ENCODE assay signal across 18 cellular contexts in the genomic region with DNA sequence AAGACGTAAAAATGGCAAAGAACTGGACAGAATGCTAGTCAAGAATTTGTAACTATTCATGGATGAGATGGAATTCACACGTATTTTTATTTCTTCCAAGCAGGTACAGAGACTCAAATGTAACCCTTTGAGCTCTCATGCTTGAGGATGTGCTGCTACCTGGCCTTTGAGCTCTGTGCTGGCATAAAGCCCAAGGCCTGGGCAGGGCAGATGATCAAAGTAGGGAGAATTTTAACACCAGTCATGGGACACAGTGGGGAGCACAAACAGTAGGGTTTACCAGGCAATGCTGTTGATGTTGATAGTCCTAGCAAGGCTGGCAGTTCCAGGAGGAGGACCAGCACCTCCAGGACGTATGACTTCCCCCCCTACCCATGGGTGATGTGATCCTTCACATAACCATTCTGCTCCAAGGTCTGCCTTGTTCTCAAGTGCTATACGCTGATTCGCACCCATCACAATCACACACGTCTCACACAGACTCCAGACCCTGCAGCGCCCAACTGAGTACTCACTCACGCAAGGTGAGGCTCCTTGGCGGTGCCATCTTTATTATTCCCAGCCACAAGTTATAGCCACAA. TPM values are rescaled to one million over a fixed set of nuclear protein-coding genes. Genes with fewer than 3 reads are reported as not detected.
DNase-seq lines count a peak whose midpoint lies in the region; ATAC-seq, FAIRE-seq and TF ChIP-seq lines count a peak whose summit lies in the region.
"Had no signal": no experiment of that assay in that cellular context is flagged by ENCODE, and none has a peak within 500 bp of the region (broad histone marks: within the 10 kb centered on the region; RNA-seq: fewer than 3 reads in every experiment).

No MANE protein-coding gene starts in this region.

- no peaks in the 10 kb centered on the region for H3K9me2 ChIP-seq in HCT116 (ENCODE audit: insufficient read depth)

- no peaks in the 10 kb centered on the region for H3K9me1 ChIP-seq in K562 (ENCODE audit: control insufficient read depth, insufficient read depth, low read length)

- TF ChIP-seq POLR2A in HCT116 (IDR thresholded peaks at IDR 0.05; ENCODE audit: borderline replicate concordance, extremely low read depth, insufficient read depth, insufficient read length) = no peak
- peak; percentile 31; the same call in 1 of the 2 replicates for TF ChIP-seq POLR2A in K562 (conservative IDR thresholded peaks at IDR 0.05)
- no peak for TF ChIP-seq POLR2A in HepG2 (IDR thresholded peaks at IDR 0.05; ENCODE audit: insufficient read depth in 1 of 2, low read depth in 2 of 2, low read length in 2 of 2)
- no peak for TF ChIP-seq POLR2A in GM18505 (IDR thresholded peaks at IDR 0.05; ENCODE audit: borderline replicate concordance, extremely low read depth, insufficient read depth, insufficient read length)

- 88% methylated on average over 9 of the region's 9 CpGs for WGBS in K562 (ENCODE audit: insufficient coverage, low coverage, missing lambda C conversion rate)
- WGBS in HepG2 (ENCODE audit: low lambda C conversion rate) = 89% methylated on average over 8 of the region's 9 CpGs

- intact Hi-C loops in HCT116 (cut with micrococcal nuclease) = loop anchor here (2.0 kb wide), 1 partner anchor 66 kb away; no protein-coding TSS in a partner anchor
- intact Hi-C loops in K562 (cut with micrococcal nuclease) = no loop called here
- intact Hi-C loops in HepG2 (cut with micrococcal nuclease; ENCODE audit: unreplicated experiment) = no loop called here

- POLR2A ChIA-PET in HCT116 (lab: Charles Lee) (no interaction called here), K562 (lab: Yijun Ruan, JAX) (interaction anchor here (0.9 to 1.6 kb wide), 7 partner anchors 11 to 96 kb away, joined by 3 to 6 read pairs (median 4); no protein-coding TSS in a partner anchor), HepG2 (lab: Yijun Ruan, JAX) (interaction anchor here (0.8 kb wide), 1 partner anchor 48 kb away, joined by 3 read pairs; no protein-coding TSS in a partner anchor)

- no peak overlapping the region for H3K27ac Mint-ChIP-seq in activated T-cell treated with anti-CD3 and anti-CD28 coated beads, Interleukin-2, amount 50 U/mL, for 24 hours
- H3K27ac Mint-ChIP-seq: CD14-positive monocyte had no signal

- no peak for TF ChIP-seq CTCF in HCT116 (IDR thresholded peaks at IDR 0.05 in 2 of 3, conservative IDR thresholded peaks at IDR 0.05 in 1 of 3; ENCODE audit: borderline replicate concordance in 1 of 3, insufficient read depth in 1 of 3, low read depth in 2 of 3, low read length in 2 of 3)
- TF ChIP-seq CTCF in K562 (IDR thresholded peaks at IDR 0.05 in 2 of 3, conservative IDR thresholded peaks at IDR 0.05 in 1 of 3; ENCODE audit: insufficient read depth in 2 of 3, low read depth in 1 of 3, low read length in 3 of 3) = no peak
- TF ChIP-seq CTCF in HepG2 (CRISPR knock-in tag; IDR thresholded peaks at IDR 0.05) = no peak

- H4K20me1 ChIP-seq in HCT116 (ENCODE audit: insufficient read depth) (no peaks in the 10 kb centered on the region; the same call in 1 of the 2 replicates), K562 (replicated peaks; ENCODE audit: control insufficient read depth, insufficient read depth, low read length) (no peaks in the 10 kb centered on the region), HepG2 (ENCODE audit: insufficient read depth, low read length) (no peaks in the 10 kb centered on the region)

- H3K36me3 ChIP-seq in HCT116 (ENCODE audit: control insufficient read depth in 1 of 2, insufficient read depth in 2 of 2, low read length in 2 of 2) (peaks cover 20 to 23% of the 10 kb centered on the region in 2 experiments; a peak in 3 of 4 replicates), K562 (ENCODE audit: control insufficient read depth, insufficient read depth, low read length) (peaks cover 62% of the 10 kb centered on the region), HepG2 (replicated peaks in 1 of 2; ENCODE audit: control insufficient read depth in 1 of 2, insufficient read depth in 2 of 2, low read length in 2 of 2) (peaks cover 17 to 35% of the 10 kb centered on the region in 2 experiments; a peak in 4 of 5 replicates), rectal smooth muscle tissue (ENCODE audit: control insufficient read depth, insufficient read depth, low read length) (peaks cover 21% of the 10 kb centered on the region)

- H3K9me3 Mint-ChIP-seq in activated T-cell treated with anti-CD3 and anti-CD28 coated beads, Interleukin-2, amount 50 U/mL, for 24 hours = no peaks in the 10 kb centered on the region
- H3K9me3 Mint-ChIP-seq: CD14-positive monocyte; central memory CD8-positive, alpha-beta T cell; effector memory CD8-positive, alpha-beta T cell; immature natural killer cell; natural killer cell had no signal

- H3K27me3 ChIP-seq in HCT116 (ENCODE audit: insufficient read depth, low read length) (no peaks in the 10 kb centered on the region), K562 (ENCODE audit: control insufficient read depth in 2 of 2, insufficient read depth in 2 of 2, low read length in 2 of 2) (no peaks in the 10 kb centered on the region), HepG2 (ENCODE audit: control insufficient read depth in 1 of 2, insufficient read depth in 2 of 2, low read length in 2 of 2) (no peaks in the 10 kb centered on the region), rectal smooth muscle tissue (ENCODE audit: control insufficient read depth, insufficient read depth, low read length) (no peaks in the 10 kb centered on the region)

- RAD21 ChIA-PET in HCT116 (lab: Charles Lee; ENCODE audit: low non-redundant PET in 1 of 2, low total read pairs in 2 of 2, uncharacterized antibody in 2 of 2, unreplicated experiment in 2 of 2) = no interaction called here

- no peak for FAIRE-seq in K562 (lab: Jason Lieb, UNC)
- FAIRE-seq in HepG2 (lab: Jason Lieb, UNC) = peak; percentile 64

- H2AFZ ChIP-seq in HCT116 (ENCODE audit: low read depth, low read length, poor library complexity, severe bottlenecking) (no peak overlapping the region), K562 (ENCODE audit: low read depth, low read length) (no peak overlapping the region), HepG2 (ENCODE audit: low read length) (no peak overlapping the region)

- H3K27me3 Mint-ChIP-seq in activated T-cell treated with anti-CD3 and anti-CD28 coated beads, Interleukin-2, amount 50 U/mL, for 24 hours = no peaks in the 10 kb centered on the region
- H3K27me3 Mint-ChIP-seq: central memory CD8-positive, alpha-beta T cell; effector memory CD8-positive, alpha-beta T cell had no signal

- no peaks in the 10 kb centered on the region for H3K79me2 ChIP-seq in HCT116 (ENCODE audit: insufficient read depth, low read length)
- no peaks in the 10 kb centered on the region for H3K79me2 ChIP-seq in K562 (ENCODE audit: control insufficient read depth, insufficient read depth, low read length)
- H3K79me2 ChIP-seq in HepG2 (ENCODE audit: insufficient read depth, low read length) = no peaks in the 10 kb centered on the region

- H3K4me2 ChIP-seq in HCT116 (ENCODE audit: low read length) (no peak overlapping the region), K562 (ENCODE audit: insufficient read depth, low read length) (no peak overlapping the region), HepG2 (ENCODE audit: low read depth, low read length) (no peak overlapping the region; the same call in 1 of the 2 replicates)

- H3K27ac ChIP-seq in HCT116 (ENCODE audit: low read depth, low read length) = no peak overlapping the region
- no peak overlapping the region for H3K27ac ChIP-seq in K562 (ENCODE audit: extremely low read depth, low read depth, low read length)
- peak overlapping the region; percentile 34 for H3K27ac ChIP-seq in HepG2 (ENCODE audit: extremely low read length, insufficient read depth, low read length)
- peak overlapping the region; percentile 67 for H3K27ac ChIP-seq in rectal smooth muscle tissue (ENCODE audit: low read depth, low read length)

- peaks cover 77% of the 10 kb centered on the region for H3K36me3 Mint-ChIP-seq in activated T-cell treated with anti-CD3 and anti-CD28 coated beads, Interleukin-2, amount 50 U/mL, for 24 hours (ENCODE audit: low read depth)

- no peak for TF ChIP-seq EP300 in K562 (IDR thresholded peaks at IDR 0.05; ENCODE audit: low read length)
- TF ChIP-seq EP300 in HepG2 (IDR thresholded peaks at IDR 0.05; ENCODE audit: low read depth in 2 of 2, low read length in 2 of 2) = no peak
- no peak for TF ChIP-seq EP300 in HepG2 (CRISPR knock-in tag; IDR thresholded peaks at IDR 0.05; ENCODE audit: borderline replicate concordance)

- DNase-seq in HCT116 (ENCODE audit: low read depth, low spot score) (no peak), K562 (ENCODE audit: extremely low read depth in 1 of 4, low spot score in 3 of 4) (no peak), HepG2 (ENCODE audit: low spot score) (peak; percentile 49), COR-L47 (lab: John Stamatoyannopoulos, UW) (no peak)
- no peak for DNase-seq in activated CD4-positive, alpha-beta T cell treated with anti-CD3 and anti-CD28 coated beads for 1 hour
- DNase-seq in activated T-cell treated with anti-CD3 and anti-CD28 coated beads, Interleukin-2, amount 50 U/mL, for 24 hours = no peak
- DNase-seq: activated CD4-positive, alpha-beta T cell treated with anti-CD3 and anti-CD28 coated beads for 4 hours; activated gamma-delta T cell treated with Interleukin-2 at 50 U/mL for 16 hours; natural killer cell; NCI-H1092; NCI-H2029; RPMI8226 had no signal

- H3K9ac ChIP-seq in HCT116 (ENCODE audit: low read length) (no peak overlapping the region), K562 (ENCODE audit: insufficient read depth in 1 of 2, low read depth in 2 of 2, low read length in 2 of 2) (no peak overlapping the region; a peak in 1 of 4 replicates), HepG2 (ENCODE audit: insufficient read depth, low read depth, low read length) (no peak overlapping the region), rectal smooth muscle tissue (ENCODE audit: low read length) (no peak overlapping the region)

- H3K9me3 ChIP-seq in HCT116 (ENCODE audit: control insufficient read depth in 1 of 2, insufficient read depth in 1 of 2, low read depth in 1 of 2, low read length in 2 of 2) (no peaks in the 10 kb centered on the region), K562 (replicated peaks; ENCODE audit: control insufficient read depth, insufficient read depth, low read depth, low read length) (no peaks in the 10 kb centered on the region), HepG2 (ENCODE audit: low read length) (no peaks in the 10 kb centered on the region)

- peaks cover 16 to 24% of the 10 kb centered on the region in 2 experiments for H3K4me1 ChIP-seq in HCT116 (ENCODE audit: control insufficient read depth in 1 of 2, insufficient read depth in 2 of 2, low read length in 2 of 2)
- H3K4me1 ChIP-seq in K562 (replicated peaks in 1 of 2; ENCODE audit: control insufficient read depth in 2 of 2, insufficient read depth in 2 of 2, low read length in 2 of 2) = peaks cover 15 to 20% of the 10 kb centered on the region in 2 experiments; a peak in 4 of 5 replicates
- H3K4me1 ChIP-seq in HepG2 (ENCODE audit: insufficient read depth, low read length) = peaks cover 52% of the 10 kb centered on the region
- H3K4me1 ChIP-seq in rectal smooth muscle tissue (ENCODE audit: control insufficient read depth, insufficient read depth, low read length) = peaks cover 23% of the 10 kb centered on the region

- peaks cover 15% of the 10 kb centered on the region for H3K4me1 Mint-ChIP-seq in activated T-cell treated with anti-CD3 and anti-CD28 coated beads, Interleukin-2, amount 50 U/mL, for 24 hours (ENCODE audit: low read depth)
- H3K4me1 Mint-ChIP-seq: central memory CD8-positive, alpha-beta T cell had no signal

- no peak for TF ChIP-seq RAD21 in HCT116 (IDR thresholded peaks at IDR 0.05; ENCODE audit: low read depth)
- TF ChIP-seq RAD21 in K562 (CRISPR knock-in tag; conservative IDR thresholded peaks at IDR 0.05 in 1 of 2, IDR thresholded peaks at IDR 0.05 in 1 of 2) = no peak
- TF ChIP-seq RAD21 in HepG2 (CRISPR knock-in tag; IDR thresholded peaks at IDR 0.05) = no peak

- ATAC-seq in HCT116 = no peak
- no peak for ATAC-seq in K562
- ATAC-seq in HepG2 = peak; percentile 7; the same call in 2 of the 3 replicates
- no peak for ATAC-seq in GM18505 (IDR thresholded peaks at IDR 0.05; ENCODE audit: unreplicated experiment)
- ATAC-seq: effector memory CD8-positive, alpha-beta T cell had no signal

- no peak overlapping the region for H3K4me3 Mint-ChIP-seq in activated T-cell treated with anti-CD3 and anti-CD28 coated beads, Interleukin-2, amount 50 U/mL, for 24 hours
- H3K4me3 Mint-ChIP-seq: CD14-positive monocyte; central memory CD8-positive, alpha-beta T cell; effector memory CD8-positive, alpha-beta T cell; immature natural killer cell; natural killer cell had no signal

- H3K4me3 ChIP-seq in HCT116 (replicated peaks in 1 of 2; ENCODE audit: low read depth in 1 of 2, low read length in 2 of 2) (no peak overlapping the region), K562 (no peak overlapping the region), HepG2 (replicated peaks in 1 of 3; ENCODE audit: insufficient read depth in 1 of 3, low read depth in 2 of 3, low read length in 3 of 3) (no peak overlapping the region), rectal smooth muscle tissue (ENCODE audit: low read length) (no peak overlapping the region)

- CTCF ChIA-PET in HCT116 (lab: Charles Lee) = interaction anchor here (1.0 to 2.3 kb wide), 5 partner anchors 16 to 128 kb away, joined by 3 to 20 read pairs (median 5); no protein-coding TSS in a partner anchor
- CTCF ChIA-PET in K562 (lab: Yijun Ruan, JAX; ENCODE audit: low intra/inter-chr PET ratio) = interaction anchor here (0.9 to 1.8 kb wide), 2 partner anchors 67 to 129 kb away, joined by 3 to 16 read pairs; no protein-coding TSS in a partner anchor
- CTCF ChIA-PET in HepG2 (lab: Yijun Ruan, JAX; ENCODE audit: low intra/inter-chr PET ratio, low total read pairs) = interaction anchor here (0.7 to 1.3 kb wide), 3 partner anchors 68 to 131 kb away, joined by 3 to 5 read pairs (median 3); no protein-coding TSS in a partner anchor

- BruUV-seq in HCT116 (replicated peaks; lab: Mats Ljungman, UMichigan) (no TSS peak), K562 (replicated peaks; lab: Mats Ljungman, UMichigan) (no TSS peak), HepG2 (replicated peaks; lab: Mats Ljungman, UMichigan) (no TSS peak)

- in situ Hi-C loops in K562 (cut with MboI) (no loop called here), HepG2 (cut with HindIII; ENCODE audit: extremely low pct_ligation_motif_present, low pct_unique_long_range_greater_than_20kb) (no loop called here)

RNA-seq across cellular contexts. Expression of gene DLG5, which starts 48.6 kb away (rescaled TPM):
- total RNA-seq in HCT116 (2021; ENCODE audit: unreplicated experiment) = 44.8 TPM
- 39.1 and 44.3 TPM in 2 replicates for polyA plus RNA-seq in HCT116 (2012)
- 91.9 and 204 TPM in 2 replicates for total RNA-seq in K562 (2011; cell fraction: chromatin; rRNA removed; ENCODE audit: low replicate concordance)
- total RNA-seq in K562 (2011; cell fraction: nucleolus; rRNA removed) = 90.6 and 92.5 TPM in 2 replicates
- total RNA-seq in K562 (2011; cell fraction: nucleoplasm; rRNA removed) = 67.2 and 68.6 TPM in 2 replicates
- 10.1 and 13.6 TPM in 2 replicates for total RNA-seq in K562 (2014; rRNA removed)
- total RNA-seq in K562 (2014; rRNA removed; fragmentation: Illumina TruSeq; extraction: Trizol) = 9.2 and 9.6 TPM in 2 replicates
- total RNA-seq in K562 (2015; rRNA removed; fragmentation: Illumina TruSeq; extraction: Trizol) = 11.0 and 11.2 TPM in 2 replicates
- total RNA-seq in K562 (2021) = 24.0 and 26.8 TPM in 2 replicates
- 8.8 and 11.9 TPM in 2 replicates for polyA plus RNA-seq in K562 (2011; rRNA removed)
- 8.1 and 10.6 TPM in 2 replicates for polyA plus RNA-seq in K562 (2011; cell fraction: cytosol; rRNA removed)
- 72.9 and 124 TPM in 2 replicates for polyA plus RNA-seq in K562 (2011; cell fraction: nucleus; rRNA removed)
- 16.0 and 23.5 TPM in 2 replicates for polyA plus RNA-seq in K562 (2012)
- polyA plus RNA-seq in K562 (2014; fragmentation: Illumina TruSeq; extraction: Trizol) = 17.9 and 18.8 TPM in 2 replicates
- 1 to 10 TPM; 1.4 to 1.5 TPM for polyA plus RNA-seq in K562 (2014; fragmentation: Nextera tagmentation; extraction: Ambion mirVana)
- 17.2 and 17.3 TPM in 2 replicates for polyA plus RNA-seq in K562 (2014; rRNA removed)
- polyA minus RNA-seq in K562 (2011; rRNA and poly(A)+ RNA removed) = 11.9 and 15.3 TPM in 2 replicates
- polyA minus RNA-seq in K562 (2011; cell fraction: cytosol; rRNA and poly(A)+ RNA removed) = 7.3 and 10.1 TPM in 2 replicates
- polyA minus RNA-seq in K562 (2011; cell fraction: nucleus; rRNA and poly(A)+ RNA removed) = 27.9 and 33.8 TPM in 2 replicates
- total RNA-seq in HepG2 (2016; rRNA removed; fragmentation: Illumina TruSeq; extraction: Trizol) = 15.1 and 15.5 TPM in 2 replicates
- 4.8 and 5.9 TPM in 2 replicates for total RNA-seq in HepG2 (2016; cell fraction: cytosol; rRNA removed; fragmentation: Illumina TruSeq; extraction: Trizol; ENCODE audit: low read depth)
- total RNA-seq in HepG2 (2016; cell fraction: insoluble cytoplasmic fraction; rRNA removed; fragmentation: Illumina TruSeq; extraction: Trizol) = 13.9 and 15.8 TPM in 2 replicates
- total RNA-seq in HepG2 (2016; cell fraction: membrane; rRNA removed; fragmentation: Illumina TruSeq; extraction: Trizol) = 6.6 and 7.8 TPM in 2 replicates
- total RNA-seq in HepG2 (2016; cell fraction: nucleus; rRNA removed; fragmentation: Illumina TruSeq; extraction: Trizol) = 18.8 and 22.2 TPM in 2 replicates
- 18.2 and 20.9 TPM in 2 replicates for polyA plus RNA-seq in HepG2 (2011; rRNA removed)
- polyA plus RNA-seq in HepG2 (2011; cell fraction: cytosol; rRNA removed) = 11.7 and 13.7 TPM in 2 replicates
- 164 and 167 TPM in 2 replicates for polyA plus RNA-seq in HepG2 (2011; cell fraction: nucleus; rRNA removed)
- polyA plus RNA-seq in HepG2 (2012) = 15.1 and 34.9 TPM in 2 replicates
- 1.1 TPM in 2 replicates for polyA plus RNA-seq in HepG2 (2016; cell fraction: cytosol; fragmentation: Illumina TruSeq; extraction: Trizol; ENCODE audit: low read depth)
- polyA plus RNA-seq in HepG2 (2016; cell fraction: insoluble cytoplasmic fraction; fragmentation: Illumina TruSeq; extraction: Trizol; ENCODE audit: low read depth) = 16.9 and 19.7 TPM in 2 replicates
- polyA plus RNA-seq in HepG2 (2016; cell fraction: membrane; fragmentation: Illumina TruSeq; extraction: Trizol; ENCODE audit: low read depth) = 3.0 and 4.2 TPM in 2 replicates
- polyA plus RNA-seq in HepG2 (2016; cell fraction: nucleus; fragmentation: Illumina TruSeq; extraction: Trizol; ENCODE audit: insufficient read depth, low read depth) = 49.2 and 54.4 TPM in 2 replicates
- polyA minus RNA-seq in HepG2 (2011; rRNA and poly(A)+ RNA removed; ENCODE audit: low replicate concordance) = 19.1 and 24.2 TPM in 2 replicates
- polyA minus RNA-seq in HepG2 (2011; cell fraction: cytosol; rRNA and poly(A)+ RNA removed) = 12.4 and 14.9 TPM in 2 replicates
- 29.7 and 35.3 TPM in 2 replicates for polyA minus RNA-seq in HepG2 (2011; cell fraction: nucleus; rRNA and poly(A)+ RNA removed)

RNA-seq across cellular contexts. Expression of gene POLR3A, which starts 54.1 kb away (rescaled TPM):
- total RNA-seq in HCT116 (2021; ENCODE audit: unreplicated experiment) (26.6 TPM), K562 (2014; rRNA removed) (32.5 and 32.8 TPM in 2 replicates), K562 (2014; rRNA removed; fragmentation: Illumina TruSeq; extraction: Trizol) (24.0 and 25.5 TPM in 2 replicates), K562 (2015; rRNA removed; fragmentation: Illumina TruSeq; extraction: Trizol) (24.8 and 26.7 TPM in 2 replicates), K562 (2021) (37.0 TPM in 2 replicates), HepG2 (2016; rRNA removed; fragmentation: Illumina TruSeq; extraction: Trizol) (19.2 and 26.3 TPM in 2 replicates)
- polyA plus RNA-seq in HCT116 (2012) = 14.1 and 15.6 TPM in 2 replicates
- 123 and 132 TPM in 2 replicates for total RNA-seq in K562 (2011; cell fraction: chromatin; rRNA removed; ENCODE audit: low replicate concordance)
- total RNA-seq in K562 (2011; cell fraction: nucleolus; rRNA removed) = 73.2 and 88.4 TPM in 2 replicates
- 85.6 and 96.2 TPM in 2 replicates for total RNA-seq in K562 (2011; cell fraction: nucleoplasm; rRNA removed)
- polyA plus RNA-seq in K562 (2011; rRNA removed) (19.0 and 22.9 TPM in 2 replicates), K562 (2014; fragmentation: Illumina TruSeq; extraction: Trizol) (28.4 and 33.1 TPM in 2 replicates), K562 (2014; fragmentation: Nextera tagmentation; extraction: Ambion mirVana) (10 to 100 TPM; 14.9 to 28.8 TPM), K562 (2014; rRNA removed) (20.2 and 21.2 TPM in 2 replicates), HepG2 (2011; rRNA removed) (13.2 and 13.6 TPM in 2 replicates)
- 14.9 and 16.1 TPM in 2 replicates for polyA plus RNA-seq in K562 (2011; cell fraction: cytosol; rRNA removed)
- 28.0 and 28.6 TPM in 2 replicates for polyA plus RNA-seq in K562 (2011; cell fraction: nucleus; rRNA removed)
- 15.5 and 16.9 TPM in 2 replicates for polyA plus RNA-seq in K562 (2012)
- polyA minus RNA-seq in K562 (2011; rRNA and poly(A)+ RNA removed) = 65.0 and 86.0 TPM in 2 replicates
- polyA minus RNA-seq in K562 (2011; cell fraction: cytosol; rRNA and poly(A)+ RNA removed) = 34.2 and 43.2 TPM in 2 replicates
- 46.7 and 67.6 TPM in 2 replicates for polyA minus RNA-seq in K562 (2011; cell fraction: nucleus; rRNA and poly(A)+ RNA removed)
- total RNA-seq in HepG2 (2016; cell fraction: cytosol; rRNA removed; fragmentation: Illumina TruSeq; extraction: Trizol; ENCODE audit: low read depth) = 6.3 TPM in 2 replicates
- 18.7 and 24.8 TPM in 2 replicates for total RNA-seq in HepG2 (2016; cell fraction: insoluble cytoplasmic fraction; rRNA removed; fragmentation: Illumina TruSeq; extraction: Trizol)
- total RNA-seq in HepG2 (2016; cell fraction: membrane; rRNA removed; fragmentation: Illumina TruSeq; extraction: Trizol) = 8.1 and 8.7 TPM in 2 replicates
- total RNA-seq in HepG2 (2016; cell fraction: nucleus; rRNA removed; fragmentation: Illumina TruSeq; extraction: Trizol) = 26.9 and 33.4 TPM in 2 replicates
- polyA plus RNA-seq in HepG2 (2011; cell fraction: cytosol; rRNA removed) = 10.1 and 11.6 TPM in 2 replicates
- 13.4 and 15.1 TPM in 2 replicates for polyA plus RNA-seq in HepG2 (2011; cell fraction: nucleus; rRNA removed)
- polyA plus RNA-seq in HepG2 (2012) = 13.5 and 15.5 TPM in 2 replicates
- polyA plus RNA-seq in HepG2 (2016; cell fraction: cytosol; fragmentation: Illumina TruSeq; extraction: Trizol; ENCODE audit: low read depth) = 1.0 and 1.3 TPM in 2 replicates
- polyA plus RNA-seq in HepG2 (2016; cell fraction: insoluble cytoplasmic fraction; fragmentation: Illumina TruSeq; extraction: Trizol; ENCODE audit: low read depth) = 19.3 and 20.6 TPM in 2 replicates
- 2.3 and 3.0 TPM in 2 replicates for polyA plus RNA-seq in HepG2 (2016; cell fraction: membrane; fragmentation: Illumina TruSeq; extraction: Trizol; ENCODE audit: low read depth)
- polyA plus RNA-seq in HepG2 (2016; cell fraction: nucleus; fragmentation: Illumina TruSeq; extraction: Trizol; ENCODE audit: insufficient read depth, low read depth) = 28.5 and 29.9 TPM in 2 replicates
- polyA minus RNA-seq in HepG2 (2011; rRNA and poly(A)+ RNA removed; ENCODE audit: low replicate concordance) = 29.5 and 34.2 TPM in 2 replicates
- 26.9 and 33.1 TPM in 2 replicates for polyA minus RNA-seq in HepG2 (2011; cell fraction: cytosol; rRNA and poly(A)+ RNA removed)
- 65.7 and 71.6 TPM in 2 replicates for polyA minus RNA-seq in HepG2 (2011; cell fraction: nucleus; rRNA and poly(A)+ RNA removed)

RNA-seq across cellular contexts. Expression of gene RPS24, which starts 58.5 kb away (rescaled TPM):
- total RNA-seq in HCT116 (2021; ENCODE audit: unreplicated experiment) = 1,764 TPM
- 2,799 and 3,465 TPM in 2 replicates for polyA plus RNA-seq in HCT116 (2012)
- total RNA-seq in K562 (2011; cell fraction: chromatin; rRNA removed; ENCODE audit: low replicate concordance) = 362 and 686 TPM in 2 replicates
- 441 and 473 TPM in 2 replicates for total RNA-seq in K562 (2011; cell fraction: nucleolus; rRNA removed)
- total RNA-seq in K562 (2011; cell fraction: nucleoplasm; rRNA removed) = 774 and 1,438 TPM in 2 replicates
- 2,880 and 3,475 TPM in 2 replicates for total RNA-seq in K562 (2014; rRNA removed)
- 5,944 and 6,754 TPM in 2 replicates for total RNA-seq in K562 (2014; rRNA removed; fragmentation: Illumina TruSeq; extraction: Trizol)
- 6,744 and 6,794 TPM in 2 replicates for total RNA-seq in K562 (2015; rRNA removed; fragmentation: Illumina TruSeq; extraction: Trizol)
- total RNA-seq in K562 (2021) = 2,044 and 2,299 TPM in 2 replicates
- polyA plus RNA-seq in K562 (2011; rRNA removed) = 5,671 and 6,768 TPM in 2 replicates
- 3,757 and 6,743 TPM in 2 replicates for polyA plus RNA-seq in K562 (2011; cell fraction: cytosol; rRNA removed)
- 766 and 1,619 TPM in 2 replicates for polyA plus RNA-seq in K562 (2011; cell fraction: nucleus; rRNA removed)
- polyA plus RNA-seq in K562 (2012) = 4,810 and 5,215 TPM in 2 replicates
- 6,207 and 7,307 TPM in 2 replicates for polyA plus RNA-seq in K562 (2014; fragmentation: Illumina TruSeq; extraction: Trizol)
- polyA plus RNA-seq in K562 (2014; fragmentation: Nextera tagmentation; extraction: Ambion mirVana) = 1,000 to 10,000 TPM; 1,947 to 2,307 TPM
- 5,755 and 6,708 TPM in 2 replicates for polyA plus RNA-seq in K562 (2014; rRNA removed)
- 2,288 and 2,688 TPM in 2 replicates for polyA minus RNA-seq in K562 (2011; rRNA and poly(A)+ RNA removed)
- polyA minus RNA-seq in K562 (2011; cell fraction: cytosol; rRNA and poly(A)+ RNA removed) = 817 and 998 TPM in 2 replicates
- polyA minus RNA-seq in K562 (2011; cell fraction: nucleus; rRNA and poly(A)+ RNA removed) = 229 and 608 TPM in 2 replicates
- 2,690 and 3,176 TPM in 2 replicates for total RNA-seq in HepG2 (2016; rRNA removed; fragmentation: Illumina TruSeq; extraction: Trizol)
- total RNA-seq in HepG2 (2016; cell fraction: cytosol; rRNA removed; fragmentation: Illumina TruSeq; extraction: Trizol; ENCODE audit: low read depth) = 3,443 and 3,899 TPM in 2 replicates
- total RNA-seq in HepG2 (2016; cell fraction: insoluble cytoplasmic fraction; rRNA removed; fragmentation: Illumina TruSeq; extraction: Trizol) = 2,643 and 3,338 TPM in 2 replicates
- 5,731 and 5,852 TPM in 2 replicates for total RNA-seq in HepG2 (2016; cell fraction: membrane; rRNA removed; fragmentation: Illumina TruSeq; extraction: Trizol)
- total RNA-seq in HepG2 (2016; cell fraction: nucleus; rRNA removed; fragmentation: Illumina TruSeq; extraction: Trizol) = 895 and 969 TPM in 2 replicates
- 2,639 and 3,319 TPM in 2 replicates for polyA plus RNA-seq in HepG2 (2011; rRNA removed)
- polyA plus RNA-seq in HepG2 (2011; cell fraction: cytosol; rRNA removed) = 3,964 and 5,129 TPM in 2 replicates
- polyA plus RNA-seq in HepG2 (2011; cell fraction: nucleus; rRNA removed) = 933 and 1,313 TPM in 2 replicates
- polyA plus RNA-seq in HepG2 (2012) = 4,478 and 4,556 TPM in 2 replicates
- 4,871 and 5,001 TPM in 2 replicates for polyA plus RNA-seq in HepG2 (2016; cell fraction: cytosol; fragmentation: Illumina TruSeq; extraction: Trizol; ENCODE audit: low read depth)
- polyA plus RNA-seq in HepG2 (2016; cell fraction: insoluble cytoplasmic fraction; fragmentation: Illumina TruSeq; extraction: Trizol; ENCODE audit: low read depth) = 3,512 and 4,058 TPM in 2 replicates
- 5,657 and 5,670 TPM in 2 replicates for polyA plus RNA-seq in HepG2 (2016; cell fraction: membrane; fragmentation: Illumina TruSeq; extraction: Trizol; ENCODE audit: low read depth)
- 1,685 and 1,837 TPM in 2 replicates for polyA plus RNA-seq in HepG2 (2016; cell fraction: nucleus; fragmentation: Illumina TruSeq; extraction: Trizol; ENCODE audit: insufficient read depth, low read depth)
- 161 and 446 TPM in 2 replicates for polyA minus RNA-seq in HepG2 (2011; rRNA and poly(A)+ RNA removed; ENCODE audit: low replicate concordance)
- 641 and 802 TPM in 2 replicates for polyA minus RNA-seq in HepG2 (2011; cell fraction: cytosol; rRNA and poly(A)+ RNA removed)
- 344 and 614 TPM in 2 replicates for polyA minus RNA-seq in HepG2 (2011; cell fraction: nucleus; rRNA and poly(A)+ RNA removed)

Comparison
In these comparisons a context has a peak if more than half of its experiments do, and no peak if none do; other contexts are left out.
1. H3K27ac ChIP-seq: peak in HepG2 (single experiment) and rectal smooth muscle tissue (single experiment); none in HCT116 (single experiment) and K562 (single experiment).